Comparison of ENCODE assay signal across 8 cellular contexts in genomic region chr5:123037104-123037418, GRCh38. TPM values are rescaled to one million over a fixed set of nuclear protein-coding genes. Genes with fewer than 3 reads are reported as not detected.
A peak's percentile ranks its signal among the peaks of the same experiment; 100 is the strongest.
DNase-seq lines count a peak whose midpoint lies in the region; ATAC-seq and TF ChIP-seq lines count a peak whose summit lies in the region.

No MANE protein-coding gene starts in this region.

- peak overlapping the region; percentile 70 to 77 for H3K9ac ChIP-seq in colonic mucosa (ENCODE audit: low read depth in 2 of 2, low read length in 2 of 2)

- ATAC-seq in stimulated activated naive CD8-positive, alpha-beta T cell treated with anti-CD3 and anti-CD28 coated beads, Interleukin-15, Interleukin-2, amounts not matched to agents 100 U/mL and 50 U/mL, for 24 hours: no peak
- ATAC-seq in GM19467 (IDR thresholded peaks at IDR 0.05; ENCODE audit: unreplicated experiment): no peak

- H3K27ac Mint-ChIP-seq in stimulated activated naive CD8-positive, alpha-beta T cell treated with anti-CD3 and anti-CD28 coated beads, Interleukin-15, Interleukin-2, amounts not matched to agents 100 ng/mL and 50 ng/mL, for 24 hours: no peak overlapping the region
- H3K27ac Mint-ChIP-seq in mesothelial cell of epicardium: peak overlapping the region; percentile 70

- peak overlapping the region; percentile 72 for H3K4me3 ChIP-seq in colonic mucosa

- TF ChIP-seq CTCF in colonic mucosa (IDR thresholded peaks at IDR 0.05) (no peak), mesothelial cell of epicardium (IDR thresholded peaks at IDR 0.05; ENCODE audit: unreplicated experiment) (no peak)

- no peaks in the 10 kb centered on the region for H3K36me3 ChIP-seq in colonic mucosa

- H3K9me3 Mint-ChIP-seq in stimulated activated naive CD8-positive, alpha-beta T cell treated with anti-CD3 and anti-CD28 coated beads, Interleukin-15, Interleukin-2, amounts not matched to agents 100 ng/mL and 50 ng/mL, for 24 hours: no peaks in the 10 kb centered on the region
- H3K9me3 Mint-ChIP-seq in mesothelial cell of epicardium: no peaks in the 10 kb centered on the region

- peaks cover 8% of the 10 kb centered on the region for H3K4me1 Mint-ChIP-seq in stimulated activated naive CD8-positive, alpha-beta T cell treated with anti-CD3 and anti-CD28 coated beads, Interleukin-15, Interleukin-2, amounts not matched to agents 100 ng/mL and 50 ng/mL, for 24 hours (ENCODE audit: low read depth)
- H3K4me1 Mint-ChIP-seq in mesothelial cell of epicardium: peaks cover 17% of the 10 kb centered on the region

- DNase-seq in stimulated activated naive CD8-positive, alpha-beta T cell treated with anti-CD3 and anti-CD28 coated beads, Interleukin-15, Interleukin-2, amounts not matched to agents 100 U/mL and 50 U/mL, for 24 hours: no peak
- DNase-seq in colonic mucosa: no peak
- no peak for DNase-seq in mesothelial cell of epicardium (ENCODE audit: low spot score in 2 of 2, unreplicated experiment in 2 of 2)
- DNase-seq in stimulated activated CD4-positive, alpha-beta T cell treated with anti-CD3 and anti-CD28 coated beads, Interleukin-2, amount 100 ng/mL, for 24 hours: no peak
- DNase-seq in hippocampal formation (lab: John Stamatoyannopoulos, UW): no peak
- no peak for DNase-seq in activated CD4-positive, alpha-beta T cell treated with anti-CD3 and anti-CD28 coated beads for 48 hours

- H3K27me3 ChIP-seq in colonic mucosa: no peaks in the 10 kb centered on the region

- H3K27me3 Mint-ChIP-seq in stimulated activated naive CD8-positive, alpha-beta T cell treated with anti-CD3 and anti-CD28 coated beads, Interleukin-15, Interleukin-2, amounts not matched to agents 100 ng/mL and 50 ng/mL, for 24 hours: peaks cover 68% of the 10 kb centered on the region
- peaks cover 5% of the 10 kb centered on the region for H3K27me3 Mint-ChIP-seq in mesothelial cell of epicardium (ENCODE audit: low read depth)

- intact Hi-C loops in colonic mucosa (cut with DNase I): loop anchor here (10.0 kb wide), 1 partner anchor 308 kb away; no protein-coding TSS in a partner anchor

- H3K27ac ChIP-seq in colonic mucosa: peak overlapping the region; percentile 97

- H3K36me3 Mint-ChIP-seq in stimulated activated naive CD8-positive, alpha-beta T cell treated with anti-CD3 and anti-CD28 coated beads, Interleukin-15, Interleukin-2, amounts not matched to agents 100 ng/mL and 50 ng/mL, for 24 hours (ENCODE audit: low read depth): no peaks in the 10 kb centered on the region
- no peaks in the 10 kb centered on the region for H3K36me3 Mint-ChIP-seq in mesothelial cell of epicardium

- H3K4me3 Mint-ChIP-seq in stimulated activated naive CD8-positive, alpha-beta T cell treated with anti-CD3 and anti-CD28 coated beads, Interleukin-15, Interleukin-2, amounts not matched to agents 100 ng/mL and 50 ng/mL, for 24 hours: peak overlapping the region; percentile 49
- H3K4me3 Mint-ChIP-seq in mesothelial cell of epicardium: peak overlapping the region; percentile 74

- H3K9me3 ChIP-seq in colonic mucosa: no peaks in the 10 kb centered on the region

- H3K4me1 ChIP-seq in colonic mucosa: no peaks in the 10 kb centered on the region

RNA-seq across cellular contexts. Expression of gene PPIC, which starts 0.5 kb away (rescaled TPM):
- total RNA-seq in colonic mucosa (10 to 100 TPM; 33.7 to 84.8 TPM), mesothelial cell of epicardium (44.8 to 50.0 TPM (median 44.9 TPM) in 3 replicates)

RNA-seq across cellular contexts. Expression of gene PRDM6, which starts 52.0 kb away (rescaled TPM):
- total RNA-seq in colonic mucosa: 1 to 10 TPM; 1.6 to 2.7 TPM
- 8.5 to 11.8 TPM (median 8.9 TPM) in 3 replicates for total RNA-seq in mesothelial cell of epicardium
